In genomic region chr12:76032043-76032981, GRCh38 we compare ENCODE assay signal across 1 cellular context.
TF ChIP-seq lines count a peak whose summit lies in the region.

No MANE protein-coding gene starts in this region.

TF ChIP-seq in K562, 482 proteins besides CTCF, POLR2A, EP300 and RAD21 (continued from another document and continues in another):
- TF ChIP-seq ZBTB2 (IDR thresholded peaks at IDR 0.05) (0 out of 2 replicates have a peak, but pooled peaks have one; percentile 44), ZNF347 (CRISPR knock-in tag; IDR thresholded peaks at IDR 0.05; ENCODE audit: low read depth) (no peak), ZKSCAN3 (CRISPR knock-in tag; IDR thresholded peaks at IDR 0.05) (no peak), BRD4 (IDR thresholded peaks at IDR 0.05) (no peak; the same call in 1 of the 2 replicates), PCBP2 (IDR thresholded peaks at IDR 0.05; ENCODE audit: low read depth, low read length, poor library complexity, severe bottlenecking) (no peak), ARID1B (IDR thresholded peaks at IDR 0.05) (0 out of 2 replicates have a peak, but pooled peaks have one; percentile 25), KLF16 (IDR thresholded peaks at IDR 0.05) (no peak), ZNF589 (CRISPR knock-in tag; IDR thresholded peaks at IDR 0.05; ENCODE audit: low read depth) (0 out of 2 replicates have a peak, but pooled peaks have one; percentile 26), GABPA (tag; conservative IDR thresholded peaks at IDR 0.05; ENCODE audit: low read depth) (peak; percentile 35; the same call in 1 of the 2 replicates), ZNF785 (CRISPR knock-in tag; IDR thresholded peaks at IDR 0.05) (no peak), SMC3 (conservative IDR thresholded peaks at IDR 0.05; ENCODE audit: insufficient read depth, low read depth, low read length) (no peak), JUN (IDR thresholded peaks at IDR 0.05; ENCODE audit: borderline replicate concordance, low read depth, low read length) (no peak), JUN (CRISPR knock-in tag; IDR thresholded peaks at IDR 0.05; ENCODE audit: borderline replicate concordance) (0 out of 2 replicates have a peak, but pooled peaks have one; percentile 67), MBD1 (CRISPR knock-in tag; IDR thresholded peaks at IDR 0.05) (0 out of 2 replicates have a peak, but pooled peaks have one; percentile 18), ZNF212 (CRISPR knock-in tag; IDR thresholded peaks at IDR 0.05) (no peak), CSDE1 (IDR thresholded peaks at IDR 0.05) (no peak), ZNF655 (CRISPR knock-in tag; IDR thresholded peaks at IDR 0.05) (no peak), ZNF175 (CRISPR knock-in tag; IDR thresholded peaks at IDR 0.05; ENCODE audit: low read depth) (no peak), ZNF586 (CRISPR knock-in tag; conservative IDR thresholded peaks at IDR 0.05) (no peak), ZZZ3 (IDR thresholded peaks at IDR 0.05) (no peak), ZFP91 (CRISPR knock-in tag; IDR thresholded peaks at IDR 0.05) (0 out of 2 replicates have a peak, but pooled peaks have one; percentile 47), ZBTB17 (CRISPR knock-in tag; IDR thresholded peaks at IDR 0.05) (no peak), KDM5B (IDR thresholded peaks at IDR 0.05; ENCODE audit: insufficient replicate concordance, low read depth, low read length) (peak; percentile 31), POLR2AphosphoS2 (IDR thresholded peaks at IDR 0.05; ENCODE audit: low read length) (no peak), CHD4 (IDR thresholded peaks at IDR 0.05; ENCODE audit: insufficient read depth, insufficient replicate concordance, low read depth, low read length, poor library complexity, severe bottlenecking) (no peak), HDAC1 (IDR thresholded peaks at IDR 0.05) (no peak; a peak in 1 of 4 replicates), ZNF707 (CRISPR knock-in tag; conservative IDR thresholded peaks at IDR 0.05) (no peak), ATF1 (CRISPR knock-in tag; IDR thresholded peaks at IDR 0.05) (no peak), ATF1 (tag; IDR thresholded peaks at IDR 0.05) (0 out of 2 replicates have a peak, but pooled peaks have one; percentile 28), ZNF143 (CRISPR knock-in tag; IDR thresholded peaks at IDR 0.05) (no peak), ZKSCAN8 (CRISPR knock-in tag; IDR thresholded peaks at IDR 0.05) (no peak), ADNP (tag; IDR thresholded peaks at IDR 0.05) (no peak), FOXP1 (CRISPR knock-in tag; IDR thresholded peaks at IDR 0.05) (0 out of 2 replicates have a peak, but pooled peaks have one; percentile 24), HIVEP1 (CRISPR knock-in tag; IDR thresholded peaks at IDR 0.05) (no peak), SRF (CRISPR knock-in tag; IDR thresholded peaks at IDR 0.05) (0 out of 4 replicates have a peak, but pooled peaks of 1 of the 2 experiments have one; percentile 19), ZNF263 (CRISPR knock-in tag; IDR thresholded peaks at IDR 0.05; ENCODE audit: borderline replicate concordance) (peak; percentile 29; the same call in 1 of the 2 replicates), SP1 (CRISPR knock-in tag; IDR thresholded peaks at IDR 0.05) (no peak), DACH1 (IDR thresholded peaks at IDR 0.05; ENCODE audit: partially characterized antibody) (no peak), TFAM (CRISPR knock-in tag; conservative IDR thresholded peaks at IDR 0.05) (no peak), DPF2 (IDR thresholded peaks at IDR 0.05) (no peak), RBM25 (IDR thresholded peaks at IDR 0.05; ENCODE audit: low read depth, low read length, severe bottlenecking) (no peak), ZNF584 (CRISPR knock-in tag; IDR thresholded peaks at IDR 0.05; ENCODE audit: low read depth) (no peak; the same call in 1 of the 2 replicates), TAF1 (IDR thresholded peaks at IDR 0.05; ENCODE audit: control insufficient read depth, extremely low read depth, insufficient read depth, low read length, severe bottlenecking) (peak; percentile 7), ZNF561 (CRISPR knock-in tag; conservative IDR thresholded peaks at IDR 0.05) (no peak), NBN (IDR thresholded peaks at IDR 0.05; ENCODE audit: low read depth) (no peak), KHSRP (IDR thresholded peaks at IDR 0.05) (no peak), HDAC6 (IDR thresholded peaks at IDR 0.05; ENCODE audit: low read depth, low read length) (no peak), ZNF41 (CRISPR knock-in tag; conservative IDR thresholded peaks at IDR 0.05) (no peak), PHF8 (IDR thresholded peaks at IDR 0.05; ENCODE audit: borderline replicate concordance, low read length) (no peak; the same call in 1 of the 2 replicates), SMARCC2 (IDR thresholded peaks at IDR 0.05; ENCODE audit: low read depth) (no peak), NR4A1 (CRISPR knock-in tag; IDR thresholded peaks at IDR 0.05) (no peak), NR4A1 (tag; IDR thresholded peaks at IDR 0.05) (0 out of 2 replicates have a peak, but pooled peaks have one; percentile 17), NFXL1 (CRISPR knock-in tag; IDR thresholded peaks at IDR 0.05) (no peak), CBX3 (IDR thresholded peaks at IDR 0.05; ENCODE audit: borderline replicate concordance in 1 of 2, low read length in 2 of 2) (0 out of 3 replicates have a peak, but pooled peaks of 1 of the 2 experiments have one; percentile 5), ZFX (CRISPR knock-in tag; IDR thresholded peaks at IDR 0.05) (peak; percentile 88), HES1 (IDR thresholded peaks at IDR 0.05; ENCODE audit: low read depth) (no peak), LARP7 (IDR thresholded peaks at IDR 0.05) (no peak), ZBED1 (IDR thresholded peaks at IDR 0.05) (no peak), RB1 (IDR thresholded peaks at IDR 0.05; ENCODE audit: low read depth) (no peak), SMAD4 (CRISPR knock-in tag; conservative IDR thresholded peaks at IDR 0.05) (no peak; the same call in 1 of the 2 replicates), PYGO2 (tag; IDR thresholded peaks at IDR 0.05) (no peak), ZC3H4 (CRISPR knock-in tag; IDR thresholded peaks at IDR 0.05; ENCODE audit: borderline replicate concordance) (peak; percentile 54; the same call in 1 of the 2 replicates), NUFIP1 (IDR thresholded peaks at IDR 0.05; ENCODE audit: partially characterized antibody) (no peak), ZBTB8A (IDR thresholded peaks at IDR 0.05; ENCODE audit: partially characterized antibody) (no peak), ZNF583 (CRISPR knock-in tag; IDR thresholded peaks at IDR 0.05) (no peak), EGR1 (conservative IDR thresholded peaks at IDR 0.05) (peak; percentile 66), PRMT5 (CRISPR knock-in tag; IDR thresholded peaks at IDR 0.05) (no peak), CHD1 (IDR thresholded peaks at IDR 0.05; ENCODE audit: low read length) (no peak)
- TF ChIP-seq, protein P1, sequence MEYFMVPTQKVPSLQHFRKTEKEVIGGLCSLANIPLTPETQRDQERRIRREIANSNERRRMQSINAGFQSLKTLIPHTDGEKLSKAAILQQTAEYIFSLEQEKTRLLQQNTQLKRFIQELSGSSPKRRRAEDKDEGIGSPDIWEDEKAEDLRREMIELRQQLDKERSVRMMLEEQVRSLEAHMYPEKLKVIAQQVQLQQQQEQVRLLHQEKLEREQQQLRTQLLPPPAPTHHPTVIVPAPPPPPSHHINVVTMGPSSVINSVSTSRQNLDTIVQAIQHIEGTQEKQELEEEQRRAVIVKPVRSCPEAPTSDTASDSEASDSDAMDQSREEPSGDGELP (CRISPR knock-in tag; IDR thresholded peaks at IDR 0.05; ENCODE audit: borderline replicate concordance) = no peak
- TF ChIP-seq, protein P2, sequence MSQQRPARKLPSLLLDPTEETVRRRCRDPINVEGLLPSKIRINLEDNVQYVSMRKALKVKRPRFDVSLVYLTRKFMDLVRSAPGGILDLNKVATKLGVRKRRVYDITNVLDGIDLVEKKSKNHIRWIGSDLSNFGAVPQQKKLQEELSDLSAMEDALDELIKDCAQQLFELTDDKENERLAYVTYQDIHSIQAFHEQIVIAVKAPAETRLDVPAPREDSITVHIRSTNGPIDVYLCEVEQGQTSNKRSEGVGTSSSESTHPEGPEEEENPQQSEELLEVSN (IDR thresholded peaks at IDR 0.05; ENCODE audit: borderline replicate concordance in 1 of 2, extremely low read depth in 1 of 2, insufficient read depth in 1 of 2, insufficient read length in 1 of 2, low read depth in 1 of 2, low read length in 1 of 2, poor library complexity in 1 of 2, severe bottlenecking in 1 of 2) = peak; percentile 39 to 43
- TF ChIP-seq, protein P3, sequence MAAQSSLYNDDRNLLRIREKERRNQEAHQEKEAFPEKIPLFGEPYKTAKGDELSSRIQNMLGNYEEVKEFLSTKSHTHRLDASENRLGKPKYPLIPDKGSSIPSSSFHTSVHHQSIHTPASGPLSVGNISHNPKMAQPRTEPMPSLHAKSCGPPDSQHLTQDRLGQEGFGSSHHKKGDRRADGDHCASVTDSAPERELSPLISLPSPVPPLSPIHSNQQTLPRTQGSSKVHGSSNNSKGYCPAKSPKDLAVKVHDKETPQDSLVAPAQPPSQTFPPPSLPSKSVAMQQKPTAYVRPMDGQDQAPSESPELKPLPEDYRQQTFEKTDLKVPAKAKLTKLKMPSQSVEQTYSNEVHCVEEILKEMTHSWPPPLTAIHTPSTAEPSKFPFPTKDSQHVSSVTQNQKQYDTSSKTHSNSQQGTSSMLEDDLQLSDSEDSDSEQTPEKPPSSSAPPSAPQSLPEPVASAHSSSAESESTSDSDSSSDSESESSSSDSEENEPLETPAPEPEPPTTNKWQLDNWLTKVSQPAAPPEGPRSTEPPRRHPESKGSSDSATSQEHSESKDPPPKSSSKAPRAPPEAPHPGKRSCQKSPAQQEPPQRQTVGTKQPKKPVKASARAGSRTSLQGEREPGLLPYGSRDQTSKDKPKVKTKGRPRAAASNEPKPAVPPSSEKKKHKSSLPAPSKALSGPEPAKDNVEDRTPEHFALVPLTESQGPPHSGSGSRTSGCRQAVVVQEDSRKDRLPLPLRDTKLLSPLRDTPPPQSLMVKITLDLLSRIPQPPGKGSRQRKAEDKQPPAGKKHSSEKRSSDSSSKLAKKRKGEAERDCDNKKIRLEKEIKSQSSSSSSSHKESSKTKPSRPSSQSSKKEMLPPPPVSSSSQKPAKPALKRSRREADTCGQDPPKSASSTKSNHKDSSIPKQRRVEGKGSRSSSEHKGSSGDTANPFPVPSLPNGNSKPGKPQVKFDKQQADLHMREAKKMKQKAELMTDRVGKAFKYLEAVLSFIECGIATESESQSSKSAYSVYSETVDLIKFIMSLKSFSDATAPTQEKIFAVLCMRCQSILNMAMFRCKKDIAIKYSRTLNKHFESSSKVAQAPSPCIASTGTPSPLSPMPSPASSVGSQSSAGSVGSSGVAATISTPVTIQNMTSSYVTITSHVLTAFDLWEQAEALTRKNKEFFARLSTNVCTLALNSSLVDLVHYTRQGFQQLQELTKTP (IDR thresholded peaks at IDR 0.05; ENCODE audit: low read depth in 1 of 2, partially characterized antibody in 2 of 2) = no peak
